ENCODE assay signal across 8 cellular contexts in the genomic region with DNA sequence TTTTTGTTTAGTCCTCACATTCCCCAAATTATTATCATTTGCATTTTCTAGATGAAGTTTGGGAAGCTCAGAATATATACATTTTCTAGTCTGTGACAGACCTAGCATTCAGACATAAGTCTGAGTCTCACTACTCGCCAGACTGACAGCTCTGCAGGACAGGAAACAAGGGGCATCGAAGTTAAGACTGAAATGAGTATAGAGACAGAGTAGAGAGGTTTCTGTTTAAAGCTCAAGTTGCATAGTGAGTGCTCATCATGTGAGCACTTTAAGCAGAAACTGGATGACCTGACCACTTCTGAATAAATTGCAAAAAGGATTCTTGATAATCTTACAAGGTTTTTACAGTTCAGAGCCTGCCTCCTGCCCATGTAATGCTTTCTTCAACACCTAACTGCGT. TPM values are rescaled to one million over a fixed set of nuclear protein-coding genes. Genes with fewer than 3 reads are reported as not detected.
DNase-seq lines count a peak whose midpoint lies in the region; ATAC-seq and TF ChIP-seq lines count a peak whose summit lies in the region.

No MANE protein-coding gene starts in this region.

- H3K27ac ChIP-seq in RWPE2 (ENCODE audit: poor library complexity, severe bottlenecking) (peak overlapping the region; percentile 67), esophagus squamous epithelium (peak overlapping the region; percentile 95 to 99 (median 96)), rectal smooth muscle tissue (ENCODE audit: low read depth, low read length) (peak overlapping the region; percentile 99)

- H3K27me3 ChIP-seq in RWPE2 (ENCODE audit: insufficient read depth, poor library complexity, severe bottlenecking) (no peaks in the 10 kb centered on the region), esophagus squamous epithelium (no peaks in the 10 kb centered on the region), rectal smooth muscle tissue (ENCODE audit: control insufficient read depth, insufficient read depth, low read length) (no peaks in the 10 kb centered on the region)

- intact Hi-C loops in esophagus squamous epithelium (cut with DNase I) = loop anchor here (10.0 kb wide), 1 partner anchor 59 kb away; no protein-coding TSS in a partner anchor

- no peak for TF ChIP-seq CTCF in RWPE2 (IDR thresholded peaks at IDR 0.05; ENCODE audit: poor library complexity, severe bottlenecking)
- TF ChIP-seq CTCF in esophagus squamous epithelium (IDR thresholded peaks at IDR 0.05) = no peak

- no peak for DNase-seq in activated naive CD4-positive, alpha-beta T cell treated with anti-CD3 and anti-CD28 coated beads, Interleukin-2, amount 10 ng/mL, durations not matched to agents 7 days and 5 days
- no peak for DNase-seq in activated naive CD4-positive, alpha-beta T cell treated with anti-CD3 and anti-CD28 coated beads, Interleukin-2, amount 50 U/mL, for 16 hours
- no peak for DNase-seq in RWPE2 (ENCODE audit: low spot score)
- no peak for DNase-seq in esophagus squamous epithelium (lab: John Stamatoyannopoulos, UW)
- no peak for DNase-seq in NCI-H526 treated with DMSO at 0.1 percent for 48 hours (lab: John Stamatoyannopoulos, UW)
- DNase-seq in AG08396 (ENCODE audit: low spot score) = no peak

- no peaks in the 10 kb centered on the region for H3K27me3 Mint-ChIP-seq in activated naive CD4-positive, alpha-beta T cell treated with anti-CD3 and anti-CD28 coated beads, Interleukin-2, amount 10 ng/mL, durations not matched to agents 7 days and 5 days

- H3K9me3 Mint-ChIP-seq in activated naive CD4-positive, alpha-beta T cell treated with anti-CD3 and anti-CD28 coated beads, Interleukin-2, amount 10 ng/mL, durations not matched to agents 7 days and 5 days = no peaks in the 10 kb centered on the region

- peak overlapping the region; percentile 92 for H3K27ac Mint-ChIP-seq in activated naive CD4-positive, alpha-beta T cell treated with anti-CD3 and anti-CD28 coated beads, Interleukin-2, amount 10 ng/mL, durations not matched to agents 7 days and 5 days

- H3K4me3 Mint-ChIP-seq in activated naive CD4-positive, alpha-beta T cell treated with anti-CD3 and anti-CD28 coated beads, Interleukin-2, amount 10 ng/mL, durations not matched to agents 7 days and 5 days = peak overlapping the region; percentile 96

- H3K4me1 ChIP-seq in RWPE2 (ENCODE audit: insufficient read depth, poor library complexity, severe bottlenecking) (peaks cover 24% of the 10 kb centered on the region), esophagus squamous epithelium (peaks cover 22 to 81% (median 33%) of the 10 kb centered on the region in 3 donors), rectal smooth muscle tissue (ENCODE audit: control insufficient read depth, insufficient read depth, low read length) (peaks cover 8% of the 10 kb centered on the region)

- no peak for TF ChIP-seq POLR2A in esophagus squamous epithelium (IDR thresholded peaks at IDR 0.05)

- H3K4me3 ChIP-seq in RWPE2 (ENCODE audit: severe bottlenecking) (peak overlapping the region; percentile 74), esophagus squamous epithelium (peak overlapping the region; percentile 64 to 99 (median 80)), rectal smooth muscle tissue (ENCODE audit: low read length) (peak overlapping the region; percentile 98)

- 13 to 14% methylated on average over 3 of the region's 3 CpGs for WGBS in esophagus squamous epithelium, 2 donors

- ATAC-seq in HG02885 (IDR thresholded peaks at IDR 0.05; ENCODE audit: poor library complexity, unreplicated experiment) (peak; percentile 52), RWPE2 (ENCODE audit: low read depth) (peak; percentile 12; the same call in 1 of the 3 replicates)

- peaks cover 3% of the 10 kb centered on the region for H3K36me3 Mint-ChIP-seq in activated naive CD4-positive, alpha-beta T cell treated with anti-CD3 and anti-CD28 coated beads, Interleukin-2, amount 10 ng/mL, durations not matched to agents 7 days and 5 days

- no peaks in the 10 kb centered on the region for H3K36me3 ChIP-seq in RWPE2 (ENCODE audit: low read depth)
- H3K36me3 ChIP-seq in esophagus squamous epithelium = no peaks in the 10 kb centered on the region
- no peaks in the 10 kb centered on the region for H3K36me3 ChIP-seq in rectal smooth muscle tissue (ENCODE audit: control insufficient read depth, insufficient read depth, low read length)

- CTCF ChIA-PET in activated naive CD4-positive, alpha-beta T cell treated with anti-CD3 and anti-CD28 coated beads, Interleukin-2, amount 10 ng/mL, durations not matched to agents 7 days and 5 days (lab: Charles Lee) = interaction anchor here (0.6 to 1.9 kb wide), 2 partner anchors 61 to 1269 kb away, joined by 3 to 4 read pairs; no protein-coding TSS in a partner anchor

- no peak overlapping the region for H3K9ac ChIP-seq in rectal smooth muscle tissue (ENCODE audit: low read length)

- no peaks in the 10 kb centered on the region for H3K9me3 ChIP-seq in RWPE2 (ENCODE audit: severe bottlenecking)
- no peaks in the 10 kb centered on the region for H3K9me3 ChIP-seq in esophagus squamous epithelium

- peaks cover 39% of the 10 kb centered on the region for H3K4me1 Mint-ChIP-seq in activated naive CD4-positive, alpha-beta T cell treated with anti-CD3 and anti-CD28 coated beads, Interleukin-2, amount 10 ng/mL, durations not matched to agents 7 days and 5 days

RNA-seq across cellular contexts. Expression of a gene that starts 1.1 kb away (rescaled TPM):
- total RNA-seq in esophagus squamous epithelium = 100 to 1,000 TPM in 1 of 4 donors, 10 to 100 TPM in 3; 57.6 to 150 (median 85.1) TPM

RNA-seq across cellular contexts. Expression of a gene that starts 1.4 kb away (rescaled TPM):
- total RNA-seq in esophagus squamous epithelium = 100 to 1,000 TPM in 3 of 4 donors, 10 to 100 TPM in 1; 84.7 to 161 (median 116) TPM
